In the genomic region with DNA sequence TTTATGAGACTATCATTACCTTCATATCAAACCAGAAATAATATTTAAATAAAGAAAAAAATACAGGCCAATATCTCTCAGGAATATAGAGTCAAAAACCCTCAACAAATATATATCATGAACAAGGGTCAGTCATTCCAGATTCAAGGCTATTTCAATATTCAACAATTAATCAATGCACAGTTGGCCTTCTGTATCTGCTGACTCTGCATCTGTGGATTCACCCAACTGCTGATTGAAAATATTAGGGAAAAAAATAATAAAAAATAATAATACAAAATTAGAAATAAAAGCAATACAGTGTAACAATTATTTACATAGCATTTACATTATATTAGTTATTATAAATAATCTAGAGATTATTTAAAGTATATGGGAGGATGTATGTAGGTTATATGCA, we compare ENCODE assay signal across 39 cellular contexts.
"Had no signal": no experiment of that assay in that cellular context is flagged by ENCODE, and none has a peak within 500 bp of the region (broad histone marks: within the 10 kb centered on the region; RNA-seq: fewer than 3 reads in every experiment).

No MANE protein-coding gene starts in this region.

- H3K9me3 Mint-ChIP-seq: activated T-helper 1 cell treated with anti-CD3 and anti-CD28 coated beads, Interleukin-12 subunit alpha, Interleukin-12 subunit beta, Interleukin-2, Interleukin-4 antibody, amounts not matched to agents 30 ng/mL and 10 ng/mL and 1 ng/mL, durations not matched to agents 14 hours and 24 hours and 36 hours; brain had no signal

- H3K27me3 ChIP-seq: adrenal gland, ascending aorta, body of pancreas, brain microvascular endothelial cell, breast epithelium, cardiac muscle cell had no signal

- H3K4me1 ChIP-seq: adrenal gland, ascending aorta, body of pancreas, breast epithelium had no signal

- FAIRE-seq: astrocyte, bronchial epithelial cell had no signal

- H3K36me3 Mint-ChIP-seq: activated naive CD4-positive, alpha-beta T cell treated with anti-CD3 and anti-CD28 coated beads, Interleukin-2, amount 10 ng/mL, durations not matched to agents 7 days and 5 days; activated naive CD4-positive, alpha-beta T cell treated with anti-CD3 and anti-CD28 coated beads, Interleukin-2, amount 50 U/mL, for 24 hours; activated naive CD4-positive, alpha-beta T cell treated with anti-CD3 and anti-CD28 coated beads, Interleukin-2, amount 50 U/mL, for 72 hours; activated naive CD8-positive, alpha-beta T cell; activated naive CD8-positive, alpha-beta T cell treated with anti-CD3 and anti-CD28 coated beads for 36 hours; activated naive CD8-positive, alpha-beta T cell treated with anti-CD3 and anti-CD28 coated beads, Interleukin-2, amount 10 ng/mL, durations not matched to agents 7 days and 5 days; brain had no signal

- H3K27ac Mint-ChIP-seq: activated naive CD4-positive, alpha-beta T cell treated with anti-CD3 and anti-CD28 coated beads for 36 hours; activated naive CD4-positive, alpha-beta T cell treated with anti-CD3 and anti-CD28 coated beads, Interleukin-2, amount 10 ng/mL, durations not matched to agents 7 days and 5 days; activated naive CD4-positive, alpha-beta T cell treated with anti-CD3 and anti-CD28 coated beads, Interleukin-2, amount 50 U/mL, for 24 hours; activated naive CD4-positive, alpha-beta T cell treated with anti-CD3 and anti-CD28 coated beads, Interleukin-2, amount 50 U/mL, for 72 hours; activated naive CD8-positive, alpha-beta T cell; activated naive CD8-positive, alpha-beta T cell treated with anti-CD3 and anti-CD28 coated beads for 36 hours; activated naive CD8-positive, alpha-beta T cell treated with anti-CD3 and anti-CD28 coated beads, Interleukin-2, amount 10 ng/mL, durations not matched to agents 7 days and 5 days; activated naive CD8-positive, alpha-beta T cell treated with anti-CD3 and anti-CD28 coated beads, Interleukin-2, amount 50 U/mL, for 24 hours; activated T-cell treated with anti-CD3 and anti-CD28 coated beads, Interleukin-2, amount 50 U/mL, for 24 hours; activated T-cell treated with anti-CD3 and anti-CD28 coated beads, Interleukin-2, amount 50 U/mL, for 72 hours; activated T-helper 1 cell treated with anti-CD3 and anti-CD28 coated beads, Interleukin-12 subunit alpha, Interleukin-12 subunit beta, Interleukin-2, Interleukin-4 antibody, amounts not matched to agents 30 ng/mL and 10 ng/mL and 1 ng/mL, durations not matched to agents 14 hours and 24 hours and 36 hours; activated T-helper 17 cell treated with anti-CD3 and anti-CD28 coated beads, Interleukin-2, amount 50 U/mL, for 72 hours; activated T-helper 2 cell treated with anti-CD3 and anti-CD28 coated beads, Interferon-gamma antibody, Interleukin-2, Interleukin-4, amounts not matched to agents 10 μg/mL and 5 μg/mL and 100 μg/mL, durations not matched to agents 14 hours and 24 hours and 36 hours; brain had no signal

- H3K4me1 Mint-ChIP-seq: activated naive CD4-positive, alpha-beta T cell treated with anti-CD3 and anti-CD28 coated beads, Interleukin-2, amount 10 ng/mL, durations not matched to agents 7 days and 5 days; activated naive CD4-positive, alpha-beta T cell treated with anti-CD3 and anti-CD28 coated beads, Interleukin-2, amount 50 U/mL, for 24 hours; activated naive CD8-positive, alpha-beta T cell treated with anti-CD3 and anti-CD28 coated beads for 36 hours; activated naive CD8-positive, alpha-beta T cell treated with anti-CD3 and anti-CD28 coated beads, Interleukin-2, amount 10 ng/mL, durations not matched to agents 7 days and 5 days; activated naive CD8-positive, alpha-beta T cell treated with anti-CD3 and anti-CD28 coated beads, Interleukin-2, amount 50 U/mL, for 24 hours; activated T-helper 17 cell treated with anti-CD3 and anti-CD28 coated beads, Interleukin-2, amount 50 U/mL, for 72 hours; brain; central memory CD8-positive, alpha-beta T cell had no signal

- H3K4me3 ChIP-seq: adrenal gland, ascending aorta, body of pancreas, breast epithelium, cardiac muscle cell had no signal

- H3K4me3 Mint-ChIP-seq: activated naive CD4-positive, alpha-beta T cell treated with anti-CD3 and anti-CD28 coated beads for 36 hours; activated naive CD4-positive, alpha-beta T cell treated with anti-CD3 and anti-CD28 coated beads, Interleukin-2, amount 10 ng/mL, durations not matched to agents 7 days and 5 days; activated naive CD4-positive, alpha-beta T cell treated with anti-CD3 and anti-CD28 coated beads, Interleukin-2, amount 50 U/mL, for 24 hours; activated naive CD8-positive, alpha-beta T cell; activated naive CD8-positive, alpha-beta T cell treated with anti-CD3 and anti-CD28 coated beads for 36 hours; activated naive CD8-positive, alpha-beta T cell treated with anti-CD3 and anti-CD28 coated beads, Interleukin-2, amount 10 ng/mL, durations not matched to agents 7 days and 5 days; activated naive CD8-positive, alpha-beta T cell treated with anti-CD3 and anti-CD28 coated beads, Interleukin-2, amount 50 U/mL, for 24 hours; activated T-cell treated with anti-CD3 and anti-CD28 coated beads, Interleukin-2, amount 50 U/mL, for 24 hours; activated T-cell treated with anti-CD3 and anti-CD28 coated beads, Interleukin-2, amount 50 U/mL, for 4 hours; activated T-cell treated with anti-CD3 and anti-CD28 coated beads, Interleukin-2, amount 50 U/mL, for 72 hours; activated T-helper 1 cell treated with anti-CD3 and anti-CD28 coated beads, Interleukin-12 subunit alpha, Interleukin-12 subunit beta, Interleukin-2, Interleukin-4 antibody, amounts not matched to agents 30 ng/mL and 10 ng/mL and 1 ng/mL, durations not matched to agents 14 hours and 24 hours and 36 hours; activated T-helper 17 cell treated with anti-CD3 and anti-CD28 coated beads, Interleukin-2, amount 50 U/mL, for 72 hours; brain; central memory CD8-positive, alpha-beta T cell had no signal

- ATAC-seq: activated naive CD4-positive, alpha-beta T cell treated with anti-CD3 and anti-CD28 coated beads, Interleukin-2, amount 50 U/mL, for 72 hours; activated naive CD8-positive, alpha-beta T cell treated with anti-CD3 and anti-CD28 coated beads, Interleukin-2, amount 50 U/mL, for 24 hours; activated T-cell treated with anti-CD3 and anti-CD28 coated beads, Interleukin-2, amount 50 U/mL, for 4 hours; activated T-cell treated with anti-CD3 and anti-CD28 coated beads, Interleukin-2, amount 50 U/mL, for 72 hours; activated T-helper 17 cell treated with anti-CD3 and anti-CD28 coated beads, Interleukin-2, amount 50 U/mL, for 72 hours; body of pancreas had no signal

- H3K27ac ChIP-seq: adrenal gland, ascending aorta, body of pancreas, brain microvascular endothelial cell, breast epithelium, cardiac muscle cell had no signal

- H3K36me3 ChIP-seq: adrenal gland, ascending aorta, brain microvascular endothelial cell, breast epithelium, cardiac muscle cell had no signal

- H3K27me3 Mint-ChIP-seq: activated naive CD4-positive, alpha-beta T cell treated with anti-CD3 and anti-CD28 coated beads, Interleukin-2, amount 10 ng/mL, durations not matched to agents 7 days and 5 days; activated naive CD4-positive, alpha-beta T cell treated with anti-CD3 and anti-CD28 coated beads, Interleukin-2, amount 50 U/mL, for 24 hours; activated naive CD8-positive, alpha-beta T cell; activated naive CD8-positive, alpha-beta T cell treated with anti-CD3 and anti-CD28 coated beads for 36 hours; activated naive CD8-positive, alpha-beta T cell treated with anti-CD3 and anti-CD28 coated beads, Interleukin-2, amount 10 ng/mL, durations not matched to agents 7 days and 5 days; activated naive CD8-positive, alpha-beta T cell treated with anti-CD3 and anti-CD28 coated beads, Interleukin-2, amount 50 U/mL, for 24 hours; activated T-cell treated with anti-CD3 and anti-CD28 coated beads, Interleukin-2, amount 50 U/mL, for 24 hours; activated T-helper 17 cell treated with anti-CD3 and anti-CD28 coated beads, Interleukin-2, amount 50 U/mL, for 72 hours; brain; central memory CD8-positive, alpha-beta T cell had no signal

- H3K9me3 ChIP-seq: adrenal gland, ascending aorta, body of pancreas, breast epithelium had no signal

- DNase-seq: activated effector memory CD4-positive, alpha-beta T cell treated with anti-CD3 and anti-CD28 coated beads, Interleukin-2, amount 50 U/mL, for 16 hours; activated effector memory CD4-positive, alpha-beta T cell treated with Interleukin-2 at 50 U/mL for 16 hours; activated gamma-delta T cell; activated gamma-delta T cell treated with Interleukin-2 at 50 U/mL for 16 hours; activated naive CD4-positive, alpha-beta T cell; activated naive CD4-positive, alpha-beta T cell treated with anti-CD3 and anti-CD28 coated beads for 36 hours; activated naive CD4-positive, alpha-beta T cell treated with anti-CD3 and anti-CD28 coated beads, Interleukin-2, amount 10 ng/mL, durations not matched to agents 7 days and 5 days; activated naive CD4-positive, alpha-beta T cell treated with anti-CD3 and anti-CD28 coated beads, Interleukin-2, amount 50 U/mL, for 16 hours; activated naive CD4-positive, alpha-beta T cell treated with Interleukin-2 at 50 U/mL for 16 hours; activated naive CD8-positive, alpha-beta T cell treated with anti-CD3 and anti-CD28 coated beads for 36 hours; activated naive CD8-positive, alpha-beta T cell treated with anti-CD3 and anti-CD28 coated beads, Interleukin-2, amount 10 ng/mL, durations not matched to agents 7 days and 5 days; activated naive CD8-positive, alpha-beta T cell treated with anti-CD3 and anti-CD28 coated beads, Interleukin-2, amount 50 U/mL, for 24 hours; activated T-cell treated with anti-CD3 and anti-CD28 coated beads, Interleukin-2, amount 50 U/mL, for 24 hours; activated T-cell treated with anti-CD3 and anti-CD28 coated beads, Interleukin-2, amount 50 U/mL, for 4 hours; activated T-cell treated with anti-CD3 and anti-CD28 coated beads, Interleukin-2, amount 50 U/mL, for 48 hours; activated T-cell treated with anti-CD3 and anti-CD28 coated beads, Interleukin-2, amount 50 U/mL, for 72 hours; adrenal gland; amniotic stem cell; amygdala; anterior cingulate cortex; aorta; body of pancreas; brain microvascular endothelial cell; caudate nucleus; central memory CD4-positive, alpha-beta T cell; cerebellar nuclear complex had no signal
